In genomic region chr10:117132751-117133231, GRCh38 we compare ENCODE assay signal across 21 cellular contexts. TPM values are rescaled to one million over a fixed set of nuclear protein-coding genes. Genes with fewer than 3 reads are reported as not detected.
DNase-seq lines count a peak whose midpoint lies in the region; ATAC-seq, FAIRE-seq and TF ChIP-seq lines count a peak whose summit lies in the region.
"Had no signal": no experiment of that assay in that cellular context is flagged by ENCODE, and none has a peak within 500 bp of the region (broad histone marks: within the 10 kb centered on the region; RNA-seq: fewer than 3 reads in every experiment).

No MANE protein-coding gene starts in this region.

- peaks cover 57 to 93% (median 70%) of the 10 kb centered on the region in 5 donors for H3K27me3 Mint-ChIP-seq in naive thymus-derived CD8-positive, alpha-beta T cell

- H3K4me1 Mint-ChIP-seq in naive thymus-derived CD8-positive, alpha-beta T cell = peaks cover 15 to 51% (median 43%) of the 10 kb centered on the region in 4 donors

- H3K27me3 ChIP-seq in BLaER1 = peaks cover 60% of the 10 kb centered on the region

- no peak overlapping the region for H3K4me2 ChIP-seq in BLaER1

- no peak for ATAC-seq in naive thymus-derived CD8-positive, alpha-beta T cell
- no peak for ATAC-seq in HG03342 (IDR thresholded peaks at IDR 0.05; ENCODE audit: unreplicated experiment)
- ATAC-seq: gastrocnemius medialis had no signal

- peak; percentile 41 for DNase-seq in GM20000 (ENCODE audit: low spot score)
- DNase-seq in ecto neural progenitor cell (ENCODE audit: low spot score) = peak; percentile 69
- DNase-seq in naive thymus-derived CD8-positive, alpha-beta T cell = no peak
- no peak for DNase-seq in H54 (ENCODE audit: insufficient read length, low spot score)
- no peak for DNase-seq in hepatic stellate cell (ENCODE audit: low spot score)
- no peak for DNase-seq in kidney tubule cell (ENCODE audit: low spot score)
- DNase-seq: activated CD4-positive, alpha-beta T cell treated with anti-CD3 and anti-CD28 coated beads, Interleukin-2, amount 50 U/mL, for 48 hours; activated naive CD4-positive, alpha-beta T cell; C1 segment of cervical spinal cord; central memory CD4-positive, alpha-beta T cell; DMS79 treated with DMSO at 0.1 percent for 48 hours; gastrocnemius medialis; HFFc6; Kasumi-1; NCI-H187 treated with DMSO at 0.1 percent for 48 hours; T-helper 9 cell had no signal

- H3K36me3 ChIP-seq in BLaER1 = no peaks in the 10 kb centered on the region
- H3K36me3 ChIP-seq: gastrocnemius medialis, upper lobe of left lung had no signal

- H3K9me3 Mint-ChIP-seq in naive thymus-derived CD8-positive, alpha-beta T cell = peaks cover 0 to 5% (median 0%) of the 10 kb centered on the region in 9 donors
- H3K9me3 Mint-ChIP-seq: HFFc6 had no signal

- H3K27ac Mint-ChIP-seq in naive thymus-derived CD8-positive, alpha-beta T cell = no peak overlapping the region
- H3K27ac Mint-ChIP-seq: HFFc6 had no signal

- TF ChIP-seq POLR2A in H54 (IDR thresholded peaks at IDR 0.05; ENCODE audit: low read depth, low read length) = no peak

- no peaks in the 10 kb centered on the region for H3K4me1 ChIP-seq in BLaER1

- no peak for FAIRE-seq in H54 (lab: Jason Lieb, UNC)
- FAIRE-seq: endometrium had no signal

- POLR2A ChIA-PET in naive thymus-derived CD8-positive, alpha-beta T cell (lab: Charles Lee) = no interaction called here

- H4K20me1 ChIP-seq in BLaER1 = no peaks in the 10 kb centered on the region

- H3K9me3 ChIP-seq in BLaER1 = peaks cover 72% of the 10 kb centered on the region
- H3K9me3 ChIP-seq: gastrocnemius medialis, upper lobe of left lung had no signal

- peaks cover 0 to 7% (median 6%) of the 10 kb centered on the region in 3 donors for H3K36me3 Mint-ChIP-seq in naive thymus-derived CD8-positive, alpha-beta T cell

- no peak overlapping the region for H3K27ac ChIP-seq in BLaER1
- H3K27ac ChIP-seq: gastrocnemius medialis, upper lobe of left lung had no signal

- H3K4me3 Mint-ChIP-seq in naive thymus-derived CD8-positive, alpha-beta T cell = peak overlapping the region in 8 of 10 donors; percentile 40 to 86 (median 68)
- H3K4me3 Mint-ChIP-seq: HFFc6 had no signal

- H3K9ac ChIP-seq in BLaER1 = no peak overlapping the region

- TF ChIP-seq CTCF in GM20000 (IDR thresholded peaks at IDR 0.05; ENCODE audit: extremely low read depth, missing control alignments) = no peak

- H3K4me3 ChIP-seq in BLaER1 = peak overlapping the region; percentile 11; the same call in 1 of the 2 replicates
- H3K4me3 ChIP-seq: upper lobe of left lung had no signal

RNA-seq across cellular contexts. Expression of gene VAX1, which starts 5.3 kb away (rescaled TPM):
- not detected for total RNA-seq in naive thymus-derived CD8-positive, alpha-beta T cell
- not detected for polyA plus RNA-seq in naive thymus-derived CD8-positive, alpha-beta T cell
- total RNA-seq: gastrocnemius medialis, HFFc6, RPMI7951, upper lobe of left lung had no signal

Comparison
In these comparisons a context has a peak if more than half of its experiments do, and no peak if none do; other contexts are left out.
1. DNase-seq: peak in GM20000 (single experiment) and ecto neural progenitor cell (single experiment); none in naive thymus-derived CD8-positive, alpha-beta T cell (0 of 10), H54 (single experiment), hepatic stellate cell (single experiment) and kidney tubule cell (single experiment).